Comparison of ENCODE assay signal across 1 cellular context in genomic region chr6:79225718-79226117, GRCh38.
TF ChIP-seq lines count a peak whose summit lies in the region.

No MANE protein-coding gene starts in this region.

TF ChIP-seq in IMR-90, 13 proteins besides CTCF, POLR2A, EP300 and RAD21 (continued from another document):
- no peak for TF ChIP-seq MXI1 (IDR thresholded peaks at IDR 0.05; ENCODE audit: borderline replicate concordance, low read depth, low read length)
- no peak for TF ChIP-seq CHD1 (IDR thresholded peaks at IDR 0.05; ENCODE audit: low read depth, low read length)
- no peak for TF ChIP-seq RCOR1 (IDR thresholded peaks at IDR 0.05; ENCODE audit: insufficient replicate concordance, low read length)
